8 cellular contexts compared by ENCODE assay signal in genomic region chr14:52551696-52552062, GRCh38. TPM values are rescaled to one million over a fixed set of nuclear protein-coding genes. Genes with fewer than 3 reads are reported as not detected.
DNase-seq lines count a peak whose midpoint lies in the region; ATAC-seq and TF ChIP-seq lines count a peak whose summit lies in the region.

No MANE protein-coding gene starts in this region.

- intact Hi-C loops in spleen (cut with DNase I; ENCODE audit: low total_unique reads), result no loop called here

- TF ChIP-seq POLR2A in spleen (IDR thresholded peaks at IDR 0.05), result no peak

- DNase-seq in AML-193 (lab: John Stamatoyannopoulos, UW) (peak; percentile 50 to 53), GM20000 (ENCODE audit: low spot score) (peak; percentile 14), NCI-H748 (lab: John Stamatoyannopoulos, UW; ENCODE audit: unreplicated experiment) (peak; percentile 56), inferior parietal cortex (ENCODE audit: extremely low spot score) (peak; percentile 66), spleen (no peak)
- no peak for DNase-seq in activated CD4-positive, alpha-beta T cell treated with anti-CD3 and anti-CD28 coated beads, Interleukin-2, amount 50 U/mL, for 1 hour

- peaks cover 14 to 42% (median 24%) of the 10 kb centered on the region in 6 donors for H3K4me1 ChIP-seq in spleen

- H3K9me3 ChIP-seq in spleen, result no peaks in the 10 kb centered on the region

- ATAC-seq in GM19463 (IDR thresholded peaks at IDR 0.05; ENCODE audit: unreplicated experiment), result no peak

- peaks cover 0 to 6% (median 5%) of the 10 kb centered on the region in 5 experiments for H3K9me3 Mint-ChIP-seq in brain

- H3K4me3 ChIP-seq in spleen, result peak overlapping the region; percentile 65 to 93 (median 76)

- no peaks in the 10 kb centered on the region for H3K36me3 ChIP-seq in spleen

- H3K27me3 Mint-ChIP-seq in brain, result peaks cover 20% of the 10 kb centered on the region

- peak overlapping the region; percentile 76 to 96 (median 93) for H3K27ac Mint-ChIP-seq in brain

- whole genome bisulfite sequencing in spleen, 5 donors, result 1 to 2% (median 1%) methylated on average over 8 of the region's 8 CpGs

- H3K4me1 Mint-ChIP-seq in brain, result peaks cover 58% of the 10 kb centered on the region

- H3K27ac ChIP-seq in spleen, result peak overlapping the region; percentile 75 to 96 (median 92)

- no peak for TF ChIP-seq CTCF in GM20000 (IDR thresholded peaks at IDR 0.05; ENCODE audit: extremely low read depth, missing control alignments)
- peak in 1 of 2 experiments; percentile 19 for TF ChIP-seq CTCF in brain (conservative IDR thresholded peaks at IDR 0.05)
- no peak for TF ChIP-seq CTCF in spleen (IDR thresholded peaks at IDR 0.05 in 8 of 11, conservative IDR thresholded peaks at IDR 0.05 in 3 of 11)

- H3K4me3 Mint-ChIP-seq in brain, result peak overlapping the region; percentile 88 to 95 (median 91)

- H3K36me3 Mint-ChIP-seq in brain, result peaks cover 26% of the 10 kb centered on the region

- peaks cover 0 to 16% (median 0%) of the 10 kb centered on the region in 7 donors for H3K27me3 ChIP-seq in spleen (replicated peaks in 1 of 7)

RNA-seq across cellular contexts. Expression of gene TXNDC16, which starts 0.6 kb away (rescaled TPM):
- polyA plus RNA-seq in brain (ENCODE audit: insufficient read depth, low read depth, low replicate concordance) (23.6 TPM), spleen (1 to 10 TPM; 1.5 to 1.7 (median 1.6) TPM)
- 10 to 100 TPM; 10.3 to 18.1 (median 16.3) TPM for total RNA-seq in spleen

RNA-seq across cellular contexts. Expression of gene GPR137C, which starts 1.0 kb away (rescaled TPM):
- polyA plus RNA-seq in brain (ENCODE audit: insufficient read depth, low read depth, low replicate concordance) (5.4 TPM), spleen (under 1 TPM; 0.52 to 0.93 (median 0.80) TPM)
- 1 to 10 TPM in 5 of 7 donors, under 1 TPM in 2; 0.70 to 2.1 (median 1.8) TPM for total RNA-seq in spleen

Comparison
In these comparisons a context has a peak if more than half of its experiments do, and no peak if none do; other contexts are left out.
1. DNase-seq: peak in AML-193 (2 of 2), GM20000 (single experiment), NCI-H748 (single experiment) and inferior parietal cortex (single experiment); none in spleen (single experiment) and activated CD4-positive, alpha-beta T cell treated with anti-CD3 and anti-CD28 coated beads, Interleukin-2, amount 50 U/mL, for 1 hour (single experiment).